1 cellular context compared by ENCODE assay signal in the genomic region with DNA sequence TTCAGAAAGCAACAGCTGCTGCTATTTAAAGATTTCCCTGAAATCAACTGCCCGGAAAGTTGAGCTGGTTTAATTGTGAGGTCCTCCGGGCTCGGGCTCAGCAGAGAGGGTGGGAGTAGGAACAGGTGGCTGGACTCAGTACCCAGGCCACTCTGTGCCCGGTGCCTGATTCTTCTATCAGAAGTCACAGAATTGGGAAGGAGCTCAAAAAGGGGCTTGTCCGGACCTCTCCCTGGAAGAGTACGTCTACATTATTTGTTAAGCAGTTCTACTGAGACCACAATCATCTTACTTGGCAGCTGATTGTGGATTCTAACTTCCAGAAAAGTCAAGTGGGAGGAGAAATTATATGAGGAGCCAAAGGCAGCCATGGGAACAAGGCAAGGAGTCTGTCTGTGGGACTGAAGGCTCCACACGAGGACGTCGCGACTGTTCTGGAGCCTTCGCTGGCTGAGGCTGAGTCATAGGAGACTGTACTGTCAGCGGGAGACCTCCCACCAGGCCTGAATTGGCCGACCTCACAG.
TF ChIP-seq lines count a peak whose summit lies in the region.

No MANE protein-coding gene starts in this region.

TF ChIP-seq in K562, 482 proteins besides CTCF, POLR2A, EP300 and RAD21 (continued from another document and continues in another):
- TF ChIP-seq, protein P1, sequence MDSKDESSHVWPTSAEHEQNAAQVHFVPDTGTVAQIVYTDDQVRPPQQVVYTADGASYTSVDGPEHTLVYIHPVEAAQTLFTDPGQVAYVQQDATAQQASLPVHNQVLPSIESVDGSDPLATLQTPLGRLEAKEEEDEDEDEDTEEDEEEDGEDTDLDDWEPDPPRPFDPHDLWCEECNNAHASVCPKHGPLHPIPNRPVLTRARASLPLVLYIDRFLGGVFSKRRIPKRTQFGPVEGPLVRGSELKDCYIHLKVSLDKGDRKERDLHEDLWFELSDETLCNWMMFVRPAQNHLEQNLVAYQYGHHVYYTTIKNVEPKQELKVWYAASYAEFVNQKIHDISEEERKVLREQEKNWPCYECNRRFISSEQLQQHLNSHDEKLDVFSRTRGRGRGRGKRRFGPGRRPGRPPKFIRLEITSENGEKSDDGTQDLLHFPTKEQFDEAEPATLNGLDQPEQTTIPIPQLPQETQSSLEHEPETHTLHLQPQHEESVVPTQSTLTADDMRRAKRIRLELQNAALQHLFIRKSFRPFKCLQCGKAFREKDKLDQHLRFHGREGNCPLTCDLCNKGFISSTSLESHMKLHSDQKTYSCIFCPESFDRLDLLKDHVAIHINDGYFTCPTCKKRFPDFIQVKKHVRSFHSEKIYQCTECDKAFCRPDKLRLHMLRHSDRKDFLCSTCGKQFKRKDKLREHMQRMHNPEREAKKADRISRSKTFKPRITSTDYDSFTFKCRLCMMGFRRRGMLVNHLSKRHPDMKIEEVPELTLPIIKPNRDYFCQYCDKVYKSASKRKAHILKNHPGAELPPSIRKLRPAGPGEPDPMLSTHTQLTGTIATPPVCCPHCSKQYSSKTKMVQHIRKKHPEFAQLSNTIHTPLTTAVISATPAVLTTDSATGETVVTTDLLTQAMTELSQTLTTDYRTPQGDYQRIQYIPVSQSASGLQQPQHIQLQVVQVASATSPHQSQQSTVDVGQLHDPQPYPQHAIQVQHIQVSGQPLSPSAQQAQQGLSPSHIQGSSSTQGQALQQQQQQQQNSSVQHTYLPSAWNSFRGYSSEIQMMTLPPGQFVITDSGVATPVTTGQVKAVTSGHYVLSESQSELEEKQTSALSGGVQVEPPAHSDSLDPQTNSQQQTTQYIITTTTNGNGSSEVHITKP (IDR thresholded peaks at IDR 0.05; ENCODE audit: partially characterized antibody), result no peak
- TF ChIP-seq KDM5B (IDR thresholded peaks at IDR 0.05; ENCODE audit: insufficient replicate concordance, low read depth, low read length) (no peak), JUNB (CRISPR knock-in tag; conservative IDR thresholded peaks at IDR 0.05) (no peak), ETV5 (CRISPR knock-in tag; IDR thresholded peaks at IDR 0.05; ENCODE audit: low read depth) (no peak), DACH1 (IDR thresholded peaks at IDR 0.05; ENCODE audit: partially characterized antibody) (no peak), JUND (IDR thresholded peaks at IDR 0.05; ENCODE audit: borderline replicate concordance, low read depth, low read length) (peak; percentile 65; the same call in 1 of the 2 replicates), JUND (tag; IDR thresholded peaks at IDR 0.05; ENCODE audit: borderline replicate concordance, low read depth, low read length) (no peak; the same call in 2 of the 3 replicates), PML (IDR thresholded peaks at IDR 0.05; ENCODE audit: low read length) (no peak), ATF7 (IDR thresholded peaks at IDR 0.05) (no peak), ERF (CRISPR knock-in tag; IDR thresholded peaks at IDR 0.05) (no peak), COPS2 (conservative IDR thresholded peaks at IDR 0.05) (no peak), MTA3 (IDR thresholded peaks at IDR 0.05; ENCODE audit: borderline replicate concordance) (no peak), SMARCA5 (IDR thresholded peaks at IDR 0.05) (no peak), EZH2 (IDR thresholded peaks at IDR 0.05; ENCODE audit: borderline replicate concordance, low read depth, low read length) (no peak), ETS2 (tag; IDR thresholded peaks at IDR 0.05; ENCODE audit: borderline replicate concordance, poor library complexity, severe bottlenecking) (no peak), SNIP1 (IDR thresholded peaks at IDR 0.05; ENCODE audit: low read depth) (no peak), CXXC5 (CRISPR knock-in tag; IDR thresholded peaks at IDR 0.05) (no peak), ADNP (tag; IDR thresholded peaks at IDR 0.05) (no peak), ZKSCAN1 (IDR thresholded peaks at IDR 0.05; ENCODE audit: low read depth, low read length) (no peak), STAT5A (IDR thresholded peaks at IDR 0.05; ENCODE audit: borderline replicate concordance, low read length) (no peak), ARNT (IDR thresholded peaks at IDR 0.05) (no peak), NBN (IDR thresholded peaks at IDR 0.05; ENCODE audit: low read depth) (no peak), ESRRB (CRISPR knock-in tag; IDR thresholded peaks at IDR 0.05; ENCODE audit: borderline replicate concordance) (no peak), EWSR1 (IDR thresholded peaks at IDR 0.05; ENCODE audit: borderline replicate concordance, low read depth, partially characterized antibody) (no peak)
- TF ChIP-seq, protein P2, sequence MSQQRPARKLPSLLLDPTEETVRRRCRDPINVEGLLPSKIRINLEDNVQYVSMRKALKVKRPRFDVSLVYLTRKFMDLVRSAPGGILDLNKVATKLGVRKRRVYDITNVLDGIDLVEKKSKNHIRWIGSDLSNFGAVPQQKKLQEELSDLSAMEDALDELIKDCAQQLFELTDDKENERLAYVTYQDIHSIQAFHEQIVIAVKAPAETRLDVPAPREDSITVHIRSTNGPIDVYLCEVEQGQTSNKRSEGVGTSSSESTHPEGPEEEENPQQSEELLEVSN (IDR thresholded peaks at IDR 0.05; ENCODE audit: borderline replicate concordance in 1 of 2, extremely low read depth in 1 of 2, insufficient read depth in 1 of 2, insufficient read length in 1 of 2, low read depth in 1 of 2, low read length in 1 of 2, poor library complexity in 1 of 2, severe bottlenecking in 1 of 2), result peak; percentile 22 to 27
- TF ChIP-seq, protein P3, sequence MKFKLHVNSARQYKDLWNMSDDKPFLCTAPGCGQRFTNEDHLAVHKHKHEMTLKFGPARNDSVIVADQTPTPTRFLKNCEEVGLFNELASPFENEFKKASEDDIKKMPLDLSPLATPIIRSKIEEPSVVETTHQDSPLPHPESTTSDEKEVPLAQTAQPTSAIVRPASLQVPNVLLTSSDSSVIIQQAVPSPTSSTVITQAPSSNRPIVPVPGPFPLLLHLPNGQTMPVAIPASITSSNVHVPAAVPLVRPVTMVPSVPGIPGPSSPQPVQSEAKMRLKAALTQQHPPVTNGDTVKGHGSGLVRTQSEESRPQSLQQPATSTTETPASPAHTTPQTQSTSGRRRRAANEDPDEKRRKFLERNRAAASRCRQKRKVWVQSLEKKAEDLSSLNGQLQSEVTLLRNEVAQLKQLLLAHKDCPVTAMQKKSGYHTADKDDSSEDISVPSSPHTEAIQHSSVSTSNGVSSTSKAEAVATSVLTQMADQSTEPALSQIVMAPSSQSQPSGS (CRISPR knock-in tag; IDR thresholded peaks at IDR 0.05), result no peak
- TF ChIP-seq, protein P4, sequence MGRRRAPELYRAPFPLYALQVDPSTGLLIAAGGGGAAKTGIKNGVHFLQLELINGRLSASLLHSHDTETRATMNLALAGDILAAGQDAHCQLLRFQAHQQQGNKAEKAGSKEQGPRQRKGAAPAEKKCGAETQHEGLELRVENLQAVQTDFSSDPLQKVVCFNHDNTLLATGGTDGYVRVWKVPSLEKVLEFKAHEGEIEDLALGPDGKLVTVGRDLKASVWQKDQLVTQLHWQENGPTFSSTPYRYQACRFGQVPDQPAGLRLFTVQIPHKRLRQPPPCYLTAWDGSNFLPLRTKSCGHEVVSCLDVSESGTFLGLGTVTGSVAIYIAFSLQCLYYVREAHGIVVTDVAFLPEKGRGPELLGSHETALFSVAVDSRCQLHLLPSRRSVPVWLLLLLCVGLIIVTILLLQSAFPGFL (CRISPR knock-in tag; IDR thresholded peaks at IDR 0.05), result no peak
- TF ChIP-seq, protein P5, sequence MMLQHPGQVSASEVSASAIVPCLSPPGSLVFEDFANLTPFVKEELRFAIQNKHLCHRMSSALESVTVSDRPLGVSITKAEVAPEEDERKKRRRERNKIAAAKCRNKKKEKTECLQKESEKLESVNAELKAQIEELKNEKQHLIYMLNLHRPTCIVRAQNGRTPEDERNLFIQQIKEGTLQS (IDR thresholded peaks at IDR 0.05), result peak; percentile 68
- TF ChIP-seq, protein P5 (CRISPR knock-in tag; conservative IDR thresholded peaks at IDR 0.05), result no peak
- TF ChIP-seq, protein P6, sequence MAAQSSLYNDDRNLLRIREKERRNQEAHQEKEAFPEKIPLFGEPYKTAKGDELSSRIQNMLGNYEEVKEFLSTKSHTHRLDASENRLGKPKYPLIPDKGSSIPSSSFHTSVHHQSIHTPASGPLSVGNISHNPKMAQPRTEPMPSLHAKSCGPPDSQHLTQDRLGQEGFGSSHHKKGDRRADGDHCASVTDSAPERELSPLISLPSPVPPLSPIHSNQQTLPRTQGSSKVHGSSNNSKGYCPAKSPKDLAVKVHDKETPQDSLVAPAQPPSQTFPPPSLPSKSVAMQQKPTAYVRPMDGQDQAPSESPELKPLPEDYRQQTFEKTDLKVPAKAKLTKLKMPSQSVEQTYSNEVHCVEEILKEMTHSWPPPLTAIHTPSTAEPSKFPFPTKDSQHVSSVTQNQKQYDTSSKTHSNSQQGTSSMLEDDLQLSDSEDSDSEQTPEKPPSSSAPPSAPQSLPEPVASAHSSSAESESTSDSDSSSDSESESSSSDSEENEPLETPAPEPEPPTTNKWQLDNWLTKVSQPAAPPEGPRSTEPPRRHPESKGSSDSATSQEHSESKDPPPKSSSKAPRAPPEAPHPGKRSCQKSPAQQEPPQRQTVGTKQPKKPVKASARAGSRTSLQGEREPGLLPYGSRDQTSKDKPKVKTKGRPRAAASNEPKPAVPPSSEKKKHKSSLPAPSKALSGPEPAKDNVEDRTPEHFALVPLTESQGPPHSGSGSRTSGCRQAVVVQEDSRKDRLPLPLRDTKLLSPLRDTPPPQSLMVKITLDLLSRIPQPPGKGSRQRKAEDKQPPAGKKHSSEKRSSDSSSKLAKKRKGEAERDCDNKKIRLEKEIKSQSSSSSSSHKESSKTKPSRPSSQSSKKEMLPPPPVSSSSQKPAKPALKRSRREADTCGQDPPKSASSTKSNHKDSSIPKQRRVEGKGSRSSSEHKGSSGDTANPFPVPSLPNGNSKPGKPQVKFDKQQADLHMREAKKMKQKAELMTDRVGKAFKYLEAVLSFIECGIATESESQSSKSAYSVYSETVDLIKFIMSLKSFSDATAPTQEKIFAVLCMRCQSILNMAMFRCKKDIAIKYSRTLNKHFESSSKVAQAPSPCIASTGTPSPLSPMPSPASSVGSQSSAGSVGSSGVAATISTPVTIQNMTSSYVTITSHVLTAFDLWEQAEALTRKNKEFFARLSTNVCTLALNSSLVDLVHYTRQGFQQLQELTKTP (IDR thresholded peaks at IDR 0.05; ENCODE audit: low read depth in 1 of 2, partially characterized antibody in 2 of 2), result no peak
- TF ChIP-seq, protein P7, sequence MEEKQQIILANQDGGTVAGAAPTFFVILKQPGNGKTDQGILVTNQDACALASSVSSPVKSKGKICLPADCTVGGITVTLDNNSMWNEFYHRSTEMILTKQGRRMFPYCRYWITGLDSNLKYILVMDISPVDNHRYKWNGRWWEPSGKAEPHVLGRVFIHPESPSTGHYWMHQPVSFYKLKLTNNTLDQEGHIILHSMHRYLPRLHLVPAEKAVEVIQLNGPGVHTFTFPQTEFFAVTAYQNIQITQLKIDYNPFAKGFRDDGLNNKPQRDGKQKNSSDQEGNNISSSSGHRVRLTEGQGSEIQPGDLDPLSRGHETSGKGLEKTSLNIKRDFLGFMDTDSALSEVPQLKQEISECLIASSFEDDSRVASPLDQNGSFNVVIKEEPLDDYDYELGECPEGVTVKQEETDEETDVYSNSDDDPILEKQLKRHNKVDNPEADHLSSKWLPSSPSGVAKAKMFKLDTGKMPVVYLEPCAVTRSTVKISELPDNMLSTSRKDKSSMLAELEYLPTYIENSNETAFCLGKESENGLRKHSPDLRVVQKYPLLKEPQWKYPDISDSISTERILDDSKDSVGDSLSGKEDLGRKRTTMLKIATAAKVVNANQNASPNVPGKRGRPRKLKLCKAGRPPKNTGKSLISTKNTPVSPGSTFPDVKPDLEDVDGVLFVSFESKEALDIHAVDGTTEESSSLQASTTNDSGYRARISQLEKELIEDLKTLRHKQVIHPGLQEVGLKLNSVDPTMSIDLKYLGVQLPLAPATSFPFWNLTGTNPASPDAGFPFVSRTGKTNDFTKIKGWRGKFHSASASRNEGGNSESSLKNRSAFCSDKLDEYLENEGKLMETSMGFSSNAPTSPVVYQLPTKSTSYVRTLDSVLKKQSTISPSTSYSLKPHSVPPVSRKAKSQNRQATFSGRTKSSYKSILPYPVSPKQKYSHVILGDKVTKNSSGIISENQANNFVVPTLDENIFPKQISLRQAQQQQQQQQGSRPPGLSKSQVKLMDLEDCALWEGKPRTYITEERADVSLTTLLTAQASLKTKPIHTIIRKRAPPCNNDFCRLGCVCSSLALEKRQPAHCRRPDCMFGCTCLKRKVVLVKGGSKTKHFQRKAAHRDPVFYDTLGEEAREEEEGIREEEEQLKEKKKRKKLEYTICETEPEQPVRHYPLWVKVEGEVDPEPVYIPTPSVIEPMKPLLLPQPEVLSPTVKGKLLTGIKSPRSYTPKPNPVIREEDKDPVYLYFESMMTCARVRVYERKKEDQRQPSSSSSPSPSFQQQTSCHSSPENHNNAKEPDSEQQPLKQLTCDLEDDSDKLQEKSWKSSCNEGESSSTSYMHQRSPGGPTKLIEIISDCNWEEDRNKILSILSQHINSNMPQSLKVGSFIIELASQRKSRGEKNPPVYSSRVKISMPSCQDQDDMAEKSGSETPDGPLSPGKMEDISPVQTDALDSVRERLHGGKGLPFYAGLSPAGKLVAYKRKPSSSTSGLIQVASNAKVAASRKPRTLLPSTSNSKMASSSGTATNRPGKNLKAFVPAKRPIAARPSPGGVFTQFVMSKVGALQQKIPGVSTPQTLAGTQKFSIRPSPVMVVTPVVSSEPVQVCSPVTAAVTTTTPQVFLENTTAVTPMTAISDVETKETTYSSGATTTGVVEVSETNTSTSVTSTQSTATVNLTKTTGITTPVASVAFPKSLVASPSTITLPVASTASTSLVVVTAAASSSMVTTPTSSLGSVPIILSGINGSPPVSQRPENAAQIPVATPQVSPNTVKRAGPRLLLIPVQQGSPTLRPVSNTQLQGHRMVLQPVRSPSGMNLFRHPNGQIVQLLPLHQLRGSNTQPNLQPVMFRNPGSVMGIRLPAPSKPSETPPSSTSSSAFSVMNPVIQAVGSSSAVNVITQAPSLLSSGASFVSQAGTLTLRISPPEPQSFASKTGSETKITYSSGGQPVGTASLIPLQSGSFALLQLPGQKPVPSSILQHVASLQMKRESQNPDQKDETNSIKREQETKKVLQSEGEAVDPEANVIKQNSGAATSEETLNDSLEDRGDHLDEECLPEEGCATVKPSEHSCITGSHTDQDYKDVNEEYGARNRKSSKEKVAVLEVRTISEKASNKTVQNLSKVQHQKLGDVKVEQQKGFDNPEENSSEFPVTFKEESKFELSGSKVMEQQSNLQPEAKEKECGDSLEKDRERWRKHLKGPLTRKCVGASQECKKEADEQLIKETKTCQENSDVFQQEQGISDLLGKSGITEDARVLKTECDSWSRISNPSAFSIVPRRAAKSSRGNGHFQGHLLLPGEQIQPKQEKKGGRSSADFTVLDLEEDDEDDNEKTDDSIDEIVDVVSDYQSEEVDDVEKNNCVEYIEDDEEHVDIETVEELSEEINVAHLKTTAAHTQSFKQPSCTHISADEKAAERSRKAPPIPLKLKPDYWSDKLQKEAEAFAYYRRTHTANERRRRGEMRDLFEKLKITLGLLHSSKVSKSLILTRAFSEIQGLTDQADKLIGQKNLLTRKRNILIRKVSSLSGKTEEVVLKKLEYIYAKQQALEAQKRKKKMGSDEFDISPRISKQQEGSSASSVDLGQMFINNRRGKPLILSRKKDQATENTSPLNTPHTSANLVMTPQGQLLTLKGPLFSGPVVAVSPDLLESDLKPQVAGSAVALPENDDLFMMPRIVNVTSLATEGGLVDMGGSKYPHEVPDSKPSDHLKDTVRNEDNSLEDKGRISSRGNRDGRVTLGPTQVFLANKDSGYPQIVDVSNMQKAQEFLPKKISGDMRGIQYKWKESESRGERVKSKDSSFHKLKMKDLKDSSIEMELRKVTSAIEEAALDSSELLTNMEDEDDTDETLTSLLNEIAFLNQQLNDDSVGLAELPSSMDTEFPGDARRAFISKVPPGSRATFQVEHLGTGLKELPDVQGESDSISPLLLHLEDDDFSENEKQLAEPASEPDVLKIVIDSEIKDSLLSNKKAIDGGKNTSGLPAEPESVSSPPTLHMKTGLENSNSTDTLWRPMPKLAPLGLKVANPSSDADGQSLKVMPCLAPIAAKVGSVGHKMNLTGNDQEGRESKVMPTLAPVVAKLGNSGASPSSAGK (IDR thresholded peaks at IDR 0.05), result peak; percentile 29; the same call in 1 of the 2 replicates
